ENCODE assay signal across 8 cellular contexts in the genomic region with DNA sequence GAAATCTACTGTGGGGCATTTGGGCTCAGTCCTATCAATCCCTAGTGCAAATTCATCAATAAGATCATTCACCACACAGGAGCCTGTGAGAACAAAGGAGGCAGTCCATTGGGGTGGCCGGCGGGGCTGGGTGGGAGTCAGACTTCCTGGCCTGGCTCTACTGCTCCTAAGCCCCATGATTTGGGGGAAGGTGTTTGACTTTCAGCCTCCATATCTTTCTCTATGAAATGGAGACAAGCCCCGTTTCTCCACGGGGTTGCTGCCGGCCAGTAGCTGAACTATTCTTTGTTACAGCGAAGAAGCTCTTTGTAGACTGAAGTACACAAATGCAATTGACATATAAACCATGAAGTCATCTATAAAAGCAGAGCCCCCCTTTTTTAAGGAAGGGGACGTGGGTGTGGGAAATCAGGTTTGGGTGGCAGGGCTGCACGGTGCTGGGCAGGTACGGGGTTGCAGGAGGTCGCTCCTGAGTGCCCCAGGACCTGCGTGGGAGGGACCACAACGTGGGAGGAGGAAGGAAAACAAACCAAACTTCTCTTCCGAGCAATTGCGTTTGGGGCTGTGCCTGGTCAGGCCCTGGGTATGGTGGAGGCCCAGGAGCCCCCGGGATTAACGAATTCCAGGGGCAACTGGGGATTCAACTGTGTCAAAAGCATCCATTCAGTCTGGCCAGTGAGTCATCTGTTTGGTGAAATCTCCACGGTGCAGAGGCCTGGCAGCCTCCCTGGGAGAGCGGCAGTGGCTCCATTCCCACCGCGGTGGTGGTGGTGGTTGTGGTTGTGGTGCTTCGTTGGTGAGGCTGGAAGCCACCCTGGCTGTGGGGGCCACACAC. TPM values are rescaled to one million over a fixed set of nuclear protein-coding genes. Genes with fewer than 3 reads are reported as not detected.
DNase-seq lines count a peak whose midpoint lies in the region; ATAC-seq and TF ChIP-seq lines count a peak whose summit lies in the region.

No MANE protein-coding gene starts in this region.

- peak overlapping the region; percentile 25 to 96 (median 63) for H3K27ac Mint-ChIP-seq in IgD-negative memory B cell

- H3K27me3 Mint-ChIP-seq in IgD-negative memory B cell = peaks cover 7% of the 10 kb centered on the region

- intact Hi-C loops in heart right ventricle (cut with DNase I) = no loop called here

- H3K9me3 Mint-ChIP-seq in IgD-negative memory B cell = no peaks in the 10 kb centered on the region

- TF ChIP-seq CTCF in foreskin fibroblast (IDR thresholded peaks at IDR 0.05; ENCODE audit: low read depth, low read length) (no peak), heart right ventricle (IDR thresholded peaks at IDR 0.05) (no peak)

- H3K36me3 Mint-ChIP-seq in IgD-negative memory B cell = no peaks in the 10 kb centered on the region

- no peaks in the 10 kb centered on the region for H3K36me3 ChIP-seq in heart right ventricle

- H3K4me3 Mint-ChIP-seq in IgD-negative memory B cell = peak overlapping the region; percentile 29 to 90 (median 70)

- H3K27me3 ChIP-seq in heart right ventricle = no peaks in the 10 kb centered on the region

- no peak overlapping the region for H3K27ac ChIP-seq in heart right ventricle

- peaks cover 0 to 12% (median 0%) of the 10 kb centered on the region in 9 donors for H3K4me1 ChIP-seq in heart right ventricle

- peaks cover 29 to 40% (median 32%) of the 10 kb centered on the region in 3 donors for H3K4me1 Mint-ChIP-seq in IgD-negative memory B cell

- peak; percentile 81 for DNase-seq in activated CD8-positive, alpha-beta memory T cell treated with anti-CD3 and anti-CD28 coated beads, Interleukin-2, amount 50 U/mL, for 48 hours
- DNase-seq in foreskin fibroblast (peak; percentile 39 to 41), heart right ventricle (no peak), cerebellum (ENCODE audit: low spot score) (no peak)
- DNase-seq in stimulated activated CD8-positive, alpha-beta memory T cell treated with anti-CD3 and anti-CD28 coated beads, Interleukin-4, amount 100 ng/mL, for 24 hours (ENCODE audit: low read depth) = peak; percentile 18

- no peaks in the 10 kb centered on the region for H3K9me3 ChIP-seq in heart right ventricle

- 74 to 78% methylated on average over 21 of the region's 21 CpGs for WGBS in heart right ventricle, 2 donors

- ATAC-seq in HG02642 (IDR thresholded peaks at IDR 0.05; ENCODE audit: poor library complexity, unreplicated experiment) (no peak), HG03175 (IDR thresholded peaks at IDR 0.05; ENCODE audit: unreplicated experiment) (no peak), heart right ventricle (no peak)

- H3K4me3 ChIP-seq in foreskin fibroblast (ENCODE audit: low read depth in 1 of 2, low read length in 2 of 2) (no peak overlapping the region), heart right ventricle (no peak overlapping the region)

RNA-seq across cellular contexts. Expression of a gene that starts 18.2 kb away (rescaled TPM):
- polyA plus RNA-seq in IgD-negative memory B cell (0.20 TPM), heart right ventricle (under 1 TPM; 0.22 to 0.74 TPM)
- total RNA-seq in heart right ventricle (1 to 10 TPM in 5 of 10 donors, under 1 TPM in 5; 0.22 to 1.7 (median 0.90) TPM), cerebellum (5.3 TPM)

Comparison
In these comparisons a context has a peak if more than half of its experiments do, and no peak if none do; other contexts are left out.
1. DNase-seq: peak in activated CD8-positive, alpha-beta memory T cell treated with anti-CD3 and anti-CD28 coated beads, Interleukin-2, amount 50 U/mL, for 48 hours (single experiment), foreskin fibroblast (2 of 2) and stimulated activated CD8-positive, alpha-beta memory T cell treated with anti-CD3 and anti-CD28 coated beads, Interleukin-4, amount 100 ng/mL, for 24 hours (single experiment); none in heart right ventricle (0 of 2) and cerebellum (single experiment).